Comparison of ENCODE assay signal across 27 cellular contexts in genomic region chr6:14709066-14709670, GRCh38.
DNase-seq lines count a peak whose midpoint lies in the region; ATAC-seq and TF ChIP-seq lines count a peak whose summit lies in the region.
"Had no signal": no experiment of that assay in that cellular context is flagged by ENCODE, and none has a peak within 500 bp of the region (broad histone marks: within the 10 kb centered on the region; RNA-seq: fewer than 3 reads in every experiment).

No MANE protein-coding gene starts in this region.

- H3K4me3 Mint-ChIP-seq in activated naive CD8-positive, alpha-beta T cell treated with anti-CD3 and anti-CD28 coated beads, Interleukin-2, amount 50 U/mL, for 24 hours = no peak overlapping the region
- H3K4me3 Mint-ChIP-seq: activated naive CD4-positive, alpha-beta T cell treated with anti-CD3 and anti-CD28 coated beads for 36 hours; activated T-cell treated with anti-CD3 and anti-CD28 coated beads, Interleukin-2, amount 50 U/mL, for 72 hours; endodermal cell; memory B cell had no signal

- in situ Hi-C loops in mammary epithelial cell (cut with MboI; ENCODE audit: low sequenced_read_pairs in 2 of 2) = no loop called here

- TF ChIP-seq CTCF in mammary epithelial cell (conservative IDR thresholded peaks at IDR 0.05 in 1 of 2, IDR thresholded peaks at IDR 0.05 in 1 of 2; ENCODE audit: extremely low read depth in 1 of 2, insufficient read depth in 1 of 2, low read depth in 1 of 2, low read length in 2 of 2) (no peak), osteoblast (IDR thresholded peaks at IDR 0.05; ENCODE audit: extremely low read depth, low read depth, low read length) (no peak)

- H3K4me1 Mint-ChIP-seq in activated naive CD8-positive, alpha-beta T cell treated with anti-CD3 and anti-CD28 coated beads, Interleukin-2, amount 50 U/mL, for 24 hours = peaks cover 58% of the 10 kb centered on the region

- intact Hi-C loops in mammary epithelial cell (cut with micrococcal nuclease) = no loop called here

- CTCF ChIA-PET in mammary epithelial cell (lab: Charles Lee; ENCODE audit: low non-redundant PET) = no interaction called here

- no peak for ATAC-seq in GM21515 (IDR thresholded peaks at IDR 0.05; ENCODE audit: unreplicated experiment)
- ATAC-seq in activated naive CD8-positive, alpha-beta T cell treated with anti-CD3 and anti-CD28 coated beads, Interleukin-2, amount 50 U/mL, for 24 hours = no peak
- ATAC-seq: activated T-cell treated with anti-CD3 and anti-CD28 coated beads, Interleukin-2, amount 50 U/mL, for 72 hours; gastroesophageal sphincter; sciatic nerve; upper lobe of right lung had no signal

- no peaks in the 10 kb centered on the region for H3K27me3 Mint-ChIP-seq in activated naive CD8-positive, alpha-beta T cell treated with anti-CD3 and anti-CD28 coated beads, Interleukin-2, amount 50 U/mL, for 24 hours
- H3K27me3 Mint-ChIP-seq: memory B cell had no signal

- no peaks in the 10 kb centered on the region for H3K36me3 ChIP-seq in MG63
- no peaks in the 10 kb centered on the region for H3K36me3 ChIP-seq in mammary epithelial cell (ENCODE audit: insufficient read depth, low read length)
- H3K36me3 ChIP-seq in osteoblast (ENCODE audit: insufficient read depth, low read length) = no peaks in the 10 kb centered on the region
- H3K36me3 ChIP-seq: gastroesophageal sphincter, suprapubic skin, upper lobe of right lung had no signal

- H3K9me3 ChIP-seq in MG63 = no peaks in the 10 kb centered on the region
- H3K9me3 ChIP-seq in mammary epithelial cell (replicated peaks; ENCODE audit: insufficient read depth, low read length) = no peaks in the 10 kb centered on the region
- H3K9me3 ChIP-seq in osteoblast (ENCODE audit: low read depth, low read length) = no peaks in the 10 kb centered on the region
- H3K9me3 ChIP-seq: SK-N-SH, suprapubic skin, upper lobe of right lung had no signal

- WGBS in mammary epithelial cell (ENCODE audit: low coverage, missing lambda C conversion rate) = 85% methylated on average over 12 of the region's 12 CpGs

- H3K4me2 ChIP-seq in mammary epithelial cell (ENCODE audit: insufficient read depth, low read depth, low read length) (no peak overlapping the region), osteoblast (ENCODE audit: insufficient read depth, low read length) (no peak overlapping the region)
- H3K4me2 ChIP-seq: SK-N-SH had no signal

- H3K4me1 ChIP-seq in mammary epithelial cell (ENCODE audit: insufficient read depth, low read length) = peaks cover 55% of the 10 kb centered on the region
- H3K4me1 ChIP-seq in osteoblast (ENCODE audit: insufficient read depth, low read length) = peaks cover 53% of the 10 kb centered on the region

- H3K79me2 ChIP-seq in mammary epithelial cell (ENCODE audit: insufficient read depth, low read length) (no peaks in the 10 kb centered on the region), osteoblast (ENCODE audit: insufficient read depth, low read length) (no peaks in the 10 kb centered on the region)

- H3K27me3 ChIP-seq in MG63 (no peaks in the 10 kb centered on the region), mammary epithelial cell (ENCODE audit: insufficient read depth, low read length) (no peaks in the 10 kb centered on the region), osteoblast (ENCODE audit: insufficient read depth, low read length) (no peaks in the 10 kb centered on the region)
- H3K27me3 ChIP-seq: gastroesophageal sphincter, suprapubic skin, upper lobe of right lung had no signal

- dilution Hi-C loops in mammary epithelial cell (cut with HindIII; ENCODE audit: low sequenced_read_pairs) = no loop called here

- H3K9ac ChIP-seq in mammary epithelial cell (ENCODE audit: insufficient read depth, low read length) = no peak overlapping the region
- H3K9ac ChIP-seq: SK-N-SH had no signal

- H3K4me3 ChIP-seq in MG63 (no peak overlapping the region), mammary epithelial cell (replicated peaks in 1 of 3; ENCODE audit: insufficient read depth in 1 of 3, low read depth in 2 of 3, low read length in 3 of 3) (no peak overlapping the region), osteoblast (ENCODE audit: insufficient read depth, low read length) (no peak overlapping the region)
- H3K4me3 ChIP-seq: coronary artery, gastroesophageal sphincter, suprapubic skin, upper lobe of right lung had no signal

- H3K27ac ChIP-seq in mammary epithelial cell (ENCODE audit: insufficient read depth, low read depth, low read length) (no peak overlapping the region), osteoblast (ENCODE audit: low read depth, low read length) (peak overlapping the region; percentile 91)
- H3K27ac ChIP-seq: coronary artery, gastroesophageal sphincter, suprapubic skin, upper lobe of right lung had no signal

- BruUV-seq in mammary epithelial cell (replicated peaks; lab: Mats Ljungman, UMichigan) = no TSS peak

- H3K9me3 Mint-ChIP-seq in activated naive CD8-positive, alpha-beta T cell treated with anti-CD3 and anti-CD28 coated beads, Interleukin-2, amount 50 U/mL, for 24 hours = peaks cover 4% of the 10 kb centered on the region
- H3K9me3 Mint-ChIP-seq: activated naive CD4-positive, alpha-beta T cell treated with anti-CD3 and anti-CD28 coated beads for 36 hours had no signal

- peak; percentile 21 for DNase-seq in HCEC 1CT
- DNase-seq in MG63 = peak; percentile 46
- peak; percentile 24 for DNase-seq in mammary epithelial cell
- DNase-seq in osteoblast (ENCODE audit: insufficient read length, low spot score, missing footprints) = no peak
- DNase-seq in ecto neural progenitor cell (ENCODE audit: low spot score) = no peak
- no peak for DNase-seq in activated naive CD8-positive, alpha-beta T cell treated with anti-CD3 and anti-CD28 coated beads, Interleukin-2, amount 50 U/mL, for 24 hours
- DNase-seq: activated CD4-positive, alpha-beta T cell treated with anti-CD3 and anti-CD28 coated beads for 48 hours; activated naive CD4-positive, alpha-beta T cell treated with anti-CD3 and anti-CD28 coated beads for 36 hours; activated T-cell treated with anti-CD3 and anti-CD28 coated beads, Interleukin-2, amount 50 U/mL, for 72 hours; amygdala; Calu3; endodermal cell; GOT3; MM.1S; NCI-H1417 treated with DMSO at 0.1 percent for 48 hours; NCI-H2081; SK-N-SH; stimulated activated naive CD4-positive, alpha-beta T cell; T-helper 2 cell; upper lobe of right lung had no signal

- no peaks in the 10 kb centered on the region for H4K20me1 ChIP-seq in mammary epithelial cell (ENCODE audit: insufficient read depth, low read length)
- H4K20me1 ChIP-seq in osteoblast (ENCODE audit: insufficient read depth, low read length) = no peaks in the 10 kb centered on the region

- no peak overlapping the region for H2AFZ ChIP-seq in mammary epithelial cell (ENCODE audit: low read depth, low read length)
- H2AFZ ChIP-seq in osteoblast (ENCODE audit: low read length) = no peak overlapping the region

- H3K36me3 Mint-ChIP-seq in activated naive CD8-positive, alpha-beta T cell treated with anti-CD3 and anti-CD28 coated beads, Interleukin-2, amount 50 U/mL, for 24 hours (ENCODE audit: low read depth) = peaks cover 4% of the 10 kb centered on the region

- H3K27ac Mint-ChIP-seq in activated naive CD8-positive, alpha-beta T cell treated with anti-CD3 and anti-CD28 coated beads, Interleukin-2, amount 50 U/mL, for 24 hours = no peak overlapping the region
- H3K27ac Mint-ChIP-seq: endodermal cell, memory B cell, progenitor cell of endocrine pancreas had no signal

Comparison
In these comparisons a context has a peak if more than half of its experiments do, and no peak if none do; other contexts are left out.
1. DNase-seq: peak in HCEC 1CT (single experiment), MG63 (single experiment) and mammary epithelial cell (single experiment); none in osteoblast (single experiment), ecto neural progenitor cell (single experiment) and activated naive CD8-positive, alpha-beta T cell treated with anti-CD3 and anti-CD28 coated beads, Interleukin-2, amount 50 U/mL, for 24 hours (single experiment).